Comparison of ENCODE assay signal across 1 cellular context in the genomic region with DNA sequence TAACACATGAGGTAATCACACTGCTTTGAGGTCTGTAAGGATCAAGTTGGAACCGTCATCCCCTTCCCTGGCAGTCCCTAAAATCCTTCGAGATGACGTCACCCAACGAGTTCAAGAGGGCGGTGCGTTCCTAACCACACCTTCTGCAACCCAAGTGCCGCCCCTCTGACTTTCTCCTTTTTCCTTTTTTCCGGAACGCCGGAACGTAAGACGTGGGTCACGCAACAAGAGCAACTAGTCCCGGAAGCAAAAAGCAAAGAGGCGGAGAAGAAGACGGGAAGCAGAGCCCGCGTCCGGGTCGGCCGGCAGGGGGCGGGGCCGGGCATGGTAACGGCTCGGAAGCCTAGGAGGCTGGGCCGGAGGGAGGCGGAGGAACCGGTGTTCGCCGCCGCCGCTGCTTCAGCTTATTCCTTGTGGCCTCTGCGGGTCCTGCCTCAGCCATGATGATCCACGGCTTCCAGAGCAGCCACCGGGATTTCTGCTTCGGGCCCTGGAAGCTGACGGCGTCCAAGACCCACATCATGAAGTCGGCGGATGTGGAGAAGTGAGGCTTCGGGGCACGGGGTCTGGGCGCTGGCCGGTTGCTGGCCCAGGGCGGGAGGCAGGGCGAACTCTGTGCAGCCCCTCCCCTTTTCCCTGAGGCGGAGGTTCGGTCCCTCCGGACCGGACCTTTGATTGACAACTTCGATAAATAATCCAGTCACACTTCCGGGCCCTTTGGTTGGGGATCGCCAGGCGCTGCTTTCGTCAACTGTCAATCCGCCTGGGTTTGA.
TF ChIP-seq lines count a peak whose summit lies in the region.

Gene TIPRL (plus strand): TSS at position 325 of the 773 bp plus-strand sequence. CDS start 116 bp downstream, at position 441.

TF ChIP-seq in K562, 482 proteins besides CTCF, POLR2A, EP300 and RAD21 (continued from another document and continues in another):
- TF ChIP-seq CTCFL (IDR thresholded peaks at IDR 0.05; ENCODE audit: borderline replicate concordance, insufficient read depth, low read depth, low read length, poor library complexity, severe bottlenecking) (peak; percentile 87), MCM5 (IDR thresholded peaks at IDR 0.05; ENCODE audit: low read depth) (no peak), ARHGAP35 (IDR thresholded peaks at IDR 0.05; ENCODE audit: partially characterized antibody) (no peak), ZBTB34 (CRISPR knock-in tag; IDR thresholded peaks at IDR 0.05) (no peak), CHD1 (IDR thresholded peaks at IDR 0.05; ENCODE audit: low read length) (no peak), HDAC2 (IDR thresholded peaks at IDR 0.05) (peak; percentile 30; the same call in 1 of the 2 replicates), CHD2 (IDR thresholded peaks at IDR 0.05; ENCODE audit: low read depth, low read length) (peak; percentile 32; the same call in 1 of the 2 replicates), E2F1 (CRISPR knock-in tag; IDR thresholded peaks at IDR 0.05) (peak; percentile 66; the same call in 1 of the 2 replicates), E2F4 (CRISPR knock-in tag; IDR thresholded peaks at IDR 0.05; ENCODE audit: low read depth) (0 out of 2 replicates have a peak, but pooled peaks have one; percentile 43), SMARCB1 (IDR thresholded peaks at IDR 0.05; ENCODE audit: insufficient read length, low read depth) (no peak), TAF1 (IDR thresholded peaks at IDR 0.05; ENCODE audit: control insufficient read depth, extremely low read depth, insufficient read depth, low read length, severe bottlenecking) (peak; percentile 86), SNRNP70 (optimal IDR thresholded peaks at IDR 0.05; ENCODE audit: low read depth, low read length) (no peak), ZZZ3 (IDR thresholded peaks at IDR 0.05) (no peak), ZBTB8A (IDR thresholded peaks at IDR 0.05; ENCODE audit: partially characterized antibody) (no peak), ZNF143 (CRISPR knock-in tag; IDR thresholded peaks at IDR 0.05) (no peak), GABPB2 (CRISPR knock-in tag; conservative IDR thresholded peaks at IDR 0.05) (no peak), JUN (IDR thresholded peaks at IDR 0.05; ENCODE audit: borderline replicate concordance, low read depth, low read length) (peak; percentile 100), JUN (CRISPR knock-in tag; IDR thresholded peaks at IDR 0.05; ENCODE audit: borderline replicate concordance) (peak; percentile 56; the same call in 1 of the 2 replicates), ZNF655 (CRISPR knock-in tag; IDR thresholded peaks at IDR 0.05) (no peak), MEIS2 (IDR thresholded peaks at IDR 0.05; ENCODE audit: partially characterized antibody) (peak; percentile 95), YY1 (IDR thresholded peaks at IDR 0.05; ENCODE audit: borderline replicate concordance in 1 of 3, control insufficient read depth in 1 of 3, extremely low read depth in 1 of 3, insufficient read depth in 3 of 3, insufficient read length in 1 of 3, insufficient replicate concordance in 2 of 3, low read depth in 1 of 3, low read length in 2 of 3) (peak in 2 of 3 experiments; percentile 68 to 80), ZNF3 (CRISPR knock-in tag; IDR thresholded peaks at IDR 0.05) (no peak), HEY1 (CRISPR knock-in tag; IDR thresholded peaks at IDR 0.05; ENCODE audit: borderline replicate concordance) (no peak), ZFP36 (IDR thresholded peaks at IDR 0.05; ENCODE audit: low read depth, low read length, partially characterized antibody) (no peak), ZNF436 (CRISPR knock-in tag; IDR thresholded peaks at IDR 0.05) (0 out of 2 replicates have a peak, but pooled peaks have one; percentile 32), TARDBP (IDR thresholded peaks at IDR 0.05) (peak; percentile 42; the same call in 1 of the 2 replicates), PHTF2 (CRISPR knock-in tag; IDR thresholded peaks at IDR 0.05) (no peak), GATAD2B (IDR thresholded peaks at IDR 0.05; ENCODE audit: borderline replicate concordance) (no peak), KLF13 (tag; IDR thresholded peaks at IDR 0.05; ENCODE audit: borderline replicate concordance, low read depth) (peak; percentile 81)
- TF ChIP-seq, protein P1, sequence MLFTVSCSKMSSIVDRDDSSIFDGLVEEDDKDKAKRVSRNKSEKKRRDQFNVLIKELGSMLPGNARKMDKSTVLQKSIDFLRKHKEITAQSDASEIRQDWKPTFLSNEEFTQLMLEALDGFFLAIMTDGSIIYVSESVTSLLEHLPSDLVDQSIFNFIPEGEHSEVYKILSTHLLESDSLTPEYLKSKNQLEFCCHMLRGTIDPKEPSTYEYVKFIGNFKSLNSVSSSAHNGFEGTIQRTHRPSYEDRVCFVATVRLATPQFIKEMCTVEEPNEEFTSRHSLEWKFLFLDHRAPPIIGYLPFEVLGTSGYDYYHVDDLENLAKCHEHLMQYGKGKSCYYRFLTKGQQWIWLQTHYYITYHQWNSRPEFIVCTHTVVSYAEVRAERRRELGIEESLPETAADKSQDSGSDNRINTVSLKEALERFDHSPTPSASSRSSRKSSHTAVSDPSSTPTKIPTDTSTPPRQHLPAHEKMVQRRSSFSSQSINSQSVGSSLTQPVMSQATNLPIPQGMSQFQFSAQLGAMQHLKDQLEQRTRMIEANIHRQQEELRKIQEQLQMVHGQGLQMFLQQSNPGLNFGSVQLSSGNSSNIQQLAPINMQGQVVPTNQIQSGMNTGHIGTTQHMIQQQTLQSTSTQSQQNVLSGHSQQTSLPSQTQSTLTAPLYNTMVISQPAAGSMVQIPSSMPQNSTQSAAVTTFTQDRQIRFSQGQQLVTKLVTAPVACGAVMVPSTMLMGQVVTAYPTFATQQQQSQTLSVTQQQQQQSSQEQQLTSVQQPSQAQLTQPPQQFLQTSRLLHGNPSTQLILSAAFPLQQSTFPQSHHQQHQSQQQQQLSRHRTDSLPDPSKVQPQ (CRISPR knock-in tag; IDR thresholded peaks at IDR 0.05; ENCODE audit: borderline replicate concordance): no peak
- TF ChIP-seq, protein P2, sequence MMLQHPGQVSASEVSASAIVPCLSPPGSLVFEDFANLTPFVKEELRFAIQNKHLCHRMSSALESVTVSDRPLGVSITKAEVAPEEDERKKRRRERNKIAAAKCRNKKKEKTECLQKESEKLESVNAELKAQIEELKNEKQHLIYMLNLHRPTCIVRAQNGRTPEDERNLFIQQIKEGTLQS (IDR thresholded peaks at IDR 0.05): peak; percentile 100
- TF ChIP-seq, protein P2 (CRISPR knock-in tag; conservative IDR thresholded peaks at IDR 0.05): peak; percentile 96
- TF ChIP-seq, protein P3, sequence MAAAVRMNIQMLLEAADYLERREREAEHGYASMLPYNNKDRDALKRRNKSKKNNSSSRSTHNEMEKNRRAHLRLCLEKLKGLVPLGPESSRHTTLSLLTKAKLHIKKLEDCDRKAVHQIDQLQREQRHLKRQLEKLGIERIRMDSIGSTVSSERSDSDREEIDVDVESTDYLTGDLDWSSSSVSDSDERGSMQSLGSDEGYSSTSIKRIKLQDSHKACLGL (CRISPR knock-in tag; IDR thresholded peaks at IDR 0.05; ENCODE audit: borderline replicate concordance, poor library complexity, severe bottlenecking): no peak
- TF ChIP-seq, protein P4, sequence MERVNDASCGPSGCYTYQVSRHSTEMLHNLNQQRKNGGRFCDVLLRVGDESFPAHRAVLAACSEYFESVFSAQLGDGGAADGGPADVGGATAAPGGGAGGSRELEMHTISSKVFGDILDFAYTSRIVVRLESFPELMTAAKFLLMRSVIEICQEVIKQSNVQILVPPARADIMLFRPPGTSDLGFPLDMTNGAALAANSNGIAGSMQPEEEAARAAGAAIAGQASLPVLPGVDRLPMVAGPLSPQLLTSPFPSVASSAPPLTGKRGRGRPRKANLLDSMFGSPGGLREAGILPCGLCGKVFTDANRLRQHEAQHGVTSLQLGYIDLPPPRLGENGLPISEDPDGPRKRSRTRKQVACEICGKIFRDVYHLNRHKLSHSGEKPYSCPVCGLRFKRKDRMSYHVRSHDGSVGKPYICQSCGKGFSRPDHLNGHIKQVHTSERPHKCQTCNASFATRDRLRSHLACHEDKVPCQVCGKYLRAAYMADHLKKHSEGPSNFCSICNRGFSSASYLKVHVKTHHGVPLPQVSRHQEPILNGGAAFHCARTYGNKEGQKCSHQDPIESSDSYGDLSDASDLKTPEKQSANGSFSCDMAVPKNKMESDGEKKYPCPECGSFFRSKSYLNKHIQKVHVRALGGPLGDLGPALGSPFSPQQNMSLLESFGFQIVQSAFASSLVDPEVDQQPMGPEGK (CRISPR knock-in tag; IDR thresholded peaks at IDR 0.05; ENCODE audit: borderline replicate concordance): peak; percentile 25; the same call in 1 of the 2 replicates
- TF ChIP-seq, protein P5, sequence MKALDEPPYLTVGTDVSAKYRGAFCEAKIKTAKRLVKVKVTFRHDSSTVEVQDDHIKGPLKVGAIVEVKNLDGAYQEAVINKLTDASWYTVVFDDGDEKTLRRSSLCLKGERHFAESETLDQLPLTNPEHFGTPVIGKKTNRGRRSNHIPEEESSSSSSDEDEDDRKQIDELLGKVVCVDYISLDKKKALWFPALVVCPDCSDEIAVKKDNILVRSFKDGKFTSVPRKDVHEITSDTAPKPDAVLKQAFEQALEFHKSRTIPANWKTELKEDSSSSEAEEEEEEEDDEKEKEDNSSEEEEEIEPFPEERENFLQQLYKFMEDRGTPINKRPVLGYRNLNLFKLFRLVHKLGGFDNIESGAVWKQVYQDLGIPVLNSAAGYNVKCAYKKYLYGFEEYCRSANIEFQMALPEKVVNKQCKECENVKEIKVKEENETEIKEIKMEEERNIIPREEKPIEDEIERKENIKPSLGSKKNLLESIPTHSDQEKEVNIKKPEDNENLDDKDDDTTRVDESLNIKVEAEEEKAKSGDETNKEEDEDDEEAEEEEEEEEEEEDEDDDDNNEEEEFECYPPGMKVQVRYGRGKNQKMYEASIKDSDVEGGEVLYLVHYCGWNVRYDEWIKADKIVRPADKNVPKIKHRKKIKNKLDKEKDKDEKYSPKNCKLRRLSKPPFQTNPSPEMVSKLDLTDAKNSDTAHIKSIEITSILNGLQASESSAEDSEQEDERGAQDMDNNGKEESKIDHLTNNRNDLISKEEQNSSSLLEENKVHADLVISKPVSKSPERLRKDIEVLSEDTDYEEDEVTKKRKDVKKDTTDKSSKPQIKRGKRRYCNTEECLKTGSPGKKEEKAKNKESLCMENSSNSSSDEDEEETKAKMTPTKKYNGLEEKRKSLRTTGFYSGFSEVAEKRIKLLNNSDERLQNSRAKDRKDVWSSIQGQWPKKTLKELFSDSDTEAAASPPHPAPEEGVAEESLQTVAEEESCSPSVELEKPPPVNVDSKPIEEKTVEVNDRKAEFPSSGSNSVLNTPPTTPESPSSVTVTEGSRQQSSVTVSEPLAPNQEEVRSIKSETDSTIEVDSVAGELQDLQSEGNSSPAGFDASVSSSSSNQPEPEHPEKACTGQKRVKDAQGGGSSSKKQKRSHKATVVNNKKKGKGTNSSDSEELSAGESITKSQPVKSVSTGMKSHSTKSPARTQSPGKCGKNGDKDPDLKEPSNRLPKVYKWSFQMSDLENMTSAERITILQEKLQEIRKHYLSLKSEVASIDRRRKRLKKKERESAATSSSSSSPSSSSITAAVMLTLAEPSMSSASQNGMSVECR (CRISPR knock-in tag; IDR thresholded peaks at IDR 0.05): peak; percentile 78
